In genomic region chr7:135197343-135197742, GRCh38 we compare ENCODE assay signal across 32 cellular contexts. TPM values are rescaled to one million over a fixed set of nuclear protein-coding genes. Genes with fewer than 3 reads are reported as not detected.
"Had no signal": no experiment of that assay in that cellular context is flagged by ENCODE, and none has a peak within 500 bp of the region (broad histone marks: within the 10 kb centered on the region; RNA-seq: fewer than 3 reads in every experiment).

No MANE protein-coding gene starts in this region.

- H3K27ac ChIP-seq: adrenal gland, ascending aorta, brain microvascular endothelial cell, hepatocyte, neural progenitor cell, sigmoid colon, thyroid gland had no signal

- H3K36me3 ChIP-seq: neural progenitor cell had no signal

- ATAC-seq: left lobe of liver; naive thymus-derived CD8-positive, alpha-beta T cell had no signal

- FAIRE-seq: urothelium cell line had no signal

- H2AFZ ChIP-seq: hepatocyte, neural progenitor cell had no signal

- H3K79me2 ChIP-seq: hepatocyte had no signal

- H3K9me3 ChIP-seq: adrenal gland, ascending aorta, sigmoid colon, thyroid gland had no signal

- DNase-seq: activated B cell treated with CpG ODN at 0.5 μM for 24 hours; activated CD4-positive, alpha-beta T cell treated with anti-CD3 and anti-CD28 coated beads for 36 hours; activated CD4-positive, alpha-beta T cell treated with anti-CD3 and anti-CD28 coated beads, Interleukin-2, amount 50 U/mL, for 4 hours; activated effector memory CD4-positive, alpha-beta T cell treated with anti-CD3 and anti-CD28 coated beads, Interleukin-2, amount 50 U/mL, for 16 hours; activated naive CD4-positive, alpha-beta T cell treated with anti-CD3 and anti-CD28 coated beads, Interleukin-2, amount 50 U/mL, for 16 hours; activated T-cell treated with anti-CD3 and anti-CD28 coated beads for 4 hours; brain microvascular endothelial cell; caudate nucleus; effector memory CD4-positive, alpha-beta T cell; foreskin melanocyte; glutamatergic neuron; immature natural killer cell; naive thymus-derived CD8-positive, alpha-beta T cell; sigmoid colon; stimulated activated CD4-positive, alpha-beta T cell treated with anti-CD3 and anti-CD28 coated beads, Interleukin-4, amount 100 ng/mL, for 1 hour; stimulated activated naive CD8-positive, alpha-beta T cell treated with anti-CD3 and anti-CD28 coated beads, Interleukin-15, Interleukin-2, amounts not matched to agents 100 U/mL and 50 U/mL, for 24 hours; substantia nigra; T-helper 1 cell; thyroid gland had no signal

- H3K4me3 ChIP-seq: adrenal gland, ascending aorta, hepatocyte, lung, neural progenitor cell, sigmoid colon, thyroid gland had no signal

- H3K27me3 ChIP-seq: adrenal gland, ascending aorta, brain microvascular endothelial cell, hepatocyte, neural progenitor cell, sigmoid colon, thyroid gland had no signal

- H3K4me3 Mint-ChIP-seq: activated B cell treated with CpG ODN at 0.5 μM for 24 hours; activated CD4-positive, alpha-beta T cell treated with anti-CD3 and anti-CD28 coated beads for 36 hours; dendritic cell treated with granulocyte-macrophage colony-stimulating factor and Interleukin-4, amounts not matched to agents 40 ng/mL and 50 ng/mL, for 4 days; immature natural killer cell; naive thymus-derived CD8-positive, alpha-beta T cell; neural progenitor cell had no signal

- H3K9me3 Mint-ChIP-seq: activated B cell treated with CpG ODN at 0.5 μM for 24 hours; dendritic cell treated with granulocyte-macrophage colony-stimulating factor and Interleukin-4, amounts not matched to agents 40 ng/mL and 50 ng/mL, for 4 days; immature natural killer cell; naive thymus-derived CD8-positive, alpha-beta T cell; neural progenitor cell had no signal

- H3K9ac ChIP-seq: neural progenitor cell had no signal

- H3K4me1 Mint-ChIP-seq: activated B cell treated with CpG ODN at 0.5 μM for 24 hours had no signal

- H3K27me3 Mint-ChIP-seq: activated B cell treated with CpG ODN at 0.5 μM for 24 hours; activated CD4-positive, alpha-beta T cell treated with anti-CD3 and anti-CD28 coated beads for 36 hours; dendritic cell treated with granulocyte-macrophage colony-stimulating factor and Interleukin-4, amounts not matched to agents 40 ng/mL and 50 ng/mL, for 4 days; naive thymus-derived CD8-positive, alpha-beta T cell had no signal

- H3K4me2 ChIP-seq: hepatocyte, neural progenitor cell had no signal

- H3K27ac Mint-ChIP-seq: activated B cell treated with CpG ODN at 0.5 μM for 24 hours; activated CD4-positive, alpha-beta T cell treated with anti-CD3 and anti-CD28 coated beads for 36 hours; dendritic cell treated with granulocyte-macrophage colony-stimulating factor and Interleukin-4, amounts not matched to agents 40 ng/mL and 50 ng/mL, for 4 days; immature natural killer cell; neural progenitor cell had no signal

- H3K4me1 ChIP-seq: adrenal gland, ascending aorta, neural progenitor cell, sigmoid colon, thyroid gland had no signal

RNA-seq across cellular contexts. Expression of gene STRA8, which starts 36.3 kb away (rescaled TPM):
- total RNA-seq: activated B cell treated with CpG ODN at 0.5 μM for 24 hours; activated CD4-positive, alpha-beta T cell treated with anti-CD3 and anti-CD28 coated beads for 36 hours; adrenal gland; ascending aorta; hepatocyte; kidney epithelial cell; left lobe of liver; lung; naive thymus-derived CD8-positive, alpha-beta T cell; osteoblast; posterior vena cava; renal cortical epithelial cell; sigmoid colon; thyroid gland had no signal
- polyA plus RNA-seq: adrenal gland; esophagus; hepatocyte; immature natural killer cell; lung; naive thymus-derived CD8-positive, alpha-beta T cell; sigmoid colon had no signal
